In genomic region chr6:47334334-47334733, GRCh38 we compare ENCODE assay signal across 26 cellular contexts.
"Had no signal": no experiment of that assay in that cellular context is flagged by ENCODE, and none has a peak within 500 bp of the region (broad histone marks: within the 10 kb centered on the region; RNA-seq: fewer than 3 reads in every experiment).

No MANE protein-coding gene starts in this region.

- H3K27me3 ChIP-seq: gastrocnemius medialis, heart left ventricle, left lung, right atrium auricular region, stomach, thyroid gland had no signal

- H3K27ac ChIP-seq: gastrocnemius medialis, heart left ventricle, left lung, neutrophil, parathyroid adenoma, prostate gland, right atrium auricular region, stomach, thyroid gland had no signal

- H3K27ac Mint-ChIP-seq: effector memory CD8-positive, alpha-beta T cell; mesothelial cell of epicardium; natural killer cell treated with Interleukin-12 subunit alpha and Interleukin-12 subunit beta and Interleukin-15 and Interleukin-18, amount 100 ng/mL, for 72 hours; stimulated activated effector memory CD8-positive, alpha-beta T cell treated with anti-CD3 and anti-CD28 coated beads, Interleukin-12 subunit alpha, Interleukin-12 subunit beta, amount 100 ng/mL, for 72 hours; type B pancreatic cell had no signal

- H3K4me1 ChIP-seq: gastrocnemius medialis, heart left ventricle, parathyroid adenoma, prostate gland, right atrium auricular region, stomach, thyroid gland had no signal

- H3K4me3 Mint-ChIP-seq: effector memory CD8-positive, alpha-beta T cell; mesothelial cell of epicardium; naive B cell; natural killer cell treated with Interleukin-12 subunit alpha and Interleukin-12 subunit beta and Interleukin-15 and Interleukin-18, amount 100 ng/mL, for 72 hours; neural crest cell; stimulated activated effector memory CD8-positive, alpha-beta T cell treated with anti-CD3 and anti-CD28 coated beads, Interleukin-12 subunit alpha, Interleukin-12 subunit beta, amount 100 ng/mL, for 72 hours; type B pancreatic cell had no signal

- H3K9me3 Mint-ChIP-seq: type B pancreatic cell had no signal

- H3K4me1 Mint-ChIP-seq: neural crest cell; stimulated activated effector memory CD8-positive, alpha-beta T cell treated with anti-CD3 and anti-CD28 coated beads, Interleukin-12 subunit alpha, Interleukin-12 subunit beta, amount 100 ng/mL, for 72 hours had no signal

- DNase-seq: cortex of kidney; effector memory CD8-positive, alpha-beta T cell; foreskin fibroblast; gastrocnemius medialis; heart left ventricle; hippocampal formation; left cardiac atrium; left lung; mesenchymal stem cell; mucosa of descending colon; naive B cell; stimulated activated CD4-positive, alpha-beta T cell treated with anti-CD3 and anti-CD28 coated beads, Interleukin-2, amount 100 ng/mL, for 24 hours; stimulated activated CD4-positive, alpha-beta T cell treated with anti-CD3 and anti-CD28 coated beads, Interleukin-4, amount 100 ng/mL, for 24 hours; stimulated activated naive CD4-positive, alpha-beta T cell treated with Interleukin-2 at 50 U/mL for 16 hours; stomach; thyroid gland had no signal

- ATAC-seq: effector memory CD8-positive, alpha-beta T cell; gastrocnemius medialis; heart left ventricle; left cardiac atrium; left lung; mucosa of descending colon; natural killer cell treated with Interleukin-12 subunit alpha and Interleukin-12 subunit beta and Interleukin-15 and Interleukin-18, amount 100 ng/mL, for 72 hours; sciatic nerve; stimulated activated effector memory CD8-positive, alpha-beta T cell treated with anti-CD3 and anti-CD28 coated beads, Interleukin-12 subunit alpha, Interleukin-12 subunit beta, amount 100 ng/mL, for 72 hours had no signal

- H3K27me3 Mint-ChIP-seq: naive B cell, type B pancreatic cell had no signal

- H3K9ac ChIP-seq: parathyroid adenoma had no signal

- H3K9me3 ChIP-seq: gastrocnemius medialis, mucosa of descending colon, neutrophil, prostate gland, right atrium auricular region, thyroid gland had no signal

- H2AFZ ChIP-seq: parathyroid adenoma had no signal

- H3K79me2 ChIP-seq: parathyroid adenoma had no signal

- H3K36me3 ChIP-seq: gastrocnemius medialis, heart left ventricle, left lung, neutrophil, prostate gland, right atrium auricular region, stomach, thyroid gland had no signal

- H3K4me3 ChIP-seq: gastrocnemius medialis, heart left ventricle, left lung, mucosa of descending colon, prostate gland, right atrium auricular region, stomach, thyroid gland had no signal
